In the genomic region with DNA sequence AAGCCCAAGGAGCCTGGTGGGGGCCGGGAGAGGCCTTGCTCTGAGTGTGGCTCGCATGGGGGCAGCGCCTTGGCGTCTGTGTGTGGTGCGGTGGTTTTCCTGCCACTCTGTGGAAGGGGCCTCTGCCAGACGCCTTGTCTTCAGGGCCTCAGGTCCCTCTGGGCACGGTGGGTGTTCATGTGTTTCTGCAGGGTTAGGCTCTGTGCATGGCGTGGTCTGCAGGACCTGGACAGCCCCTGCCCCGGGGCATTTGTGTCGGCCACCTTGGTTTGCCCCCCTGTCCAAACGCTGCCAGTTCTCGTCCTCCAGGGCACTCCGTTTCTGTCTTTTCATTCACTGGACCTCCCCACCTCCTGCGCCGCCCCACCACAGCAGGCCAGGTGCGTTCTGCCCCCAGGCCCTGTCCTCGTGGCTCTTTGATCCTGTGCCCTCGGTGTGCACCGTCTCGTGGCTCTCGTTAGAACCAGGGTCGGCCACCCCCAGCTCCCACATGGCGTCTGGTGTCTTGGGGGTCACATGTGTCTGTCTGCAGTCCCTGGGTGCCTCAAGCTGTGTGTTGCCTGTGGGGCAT, we compare ENCODE assay signal across 13 cellular contexts. TPM values are rescaled to one million over a fixed set of nuclear protein-coding genes. Genes with fewer than 3 reads are reported as not detected.
DNase-seq lines count a peak whose midpoint lies in the region; ATAC-seq and TF ChIP-seq lines count a peak whose summit lies in the region.
"Had no signal": no experiment of that assay in that cellular context is flagged by ENCODE, and none has a peak within 500 bp of the region (broad histone marks: within the 10 kb centered on the region; RNA-seq: fewer than 3 reads in every experiment).

No MANE protein-coding gene starts in this region.

- peaks cover 54% of the 10 kb centered on the region for H3K79me2 ChIP-seq in GM23338 (replicated peaks; ENCODE audit: insufficient read depth)

- peaks cover 99% of the 10 kb centered on the region in 10 experiments for H3K4me1 ChIP-seq in BLaER1 treated with 17β-estradiol and CSF1 and Interleukin-3, amounts not matched to agents 10 nM and 100 nM
- no peaks in the 10 kb centered on the region for H3K4me1 ChIP-seq in GM23338 (ENCODE audit: insufficient read depth)
- H3K4me1 ChIP-seq in mucosa of stomach (ENCODE audit: control insufficient read depth, insufficient read depth, low read length) = peaks cover 42% of the 10 kb centered on the region
- H3K4me1 ChIP-seq in vagina = peaks cover 47% of the 10 kb centered on the region

- peaks cover 30% of the 10 kb centered on the region for H3K36me3 Mint-ChIP-seq in GM23338 (ENCODE audit: low read depth)
- H3K36me3 Mint-ChIP-seq in activated naive CD8-positive, alpha-beta T cell treated with anti-CD3 and anti-CD28 coated beads, Interleukin-2, amount 10 ng/mL, durations not matched to agents 7 days and 5 days = peaks cover 34% of the 10 kb centered on the region

- no peak overlapping the region for H3K4me3 Mint-ChIP-seq in GM23338
- peak overlapping the region; percentile 85 for H3K4me3 Mint-ChIP-seq in activated naive CD8-positive, alpha-beta T cell treated with anti-CD3 and anti-CD28 coated beads, Interleukin-2, amount 10 ng/mL, durations not matched to agents 7 days and 5 days

- POLR2A ChIA-PET in activated naive CD8-positive, alpha-beta T cell treated with anti-CD3 and anti-CD28 coated beads, Interleukin-2, amount 10 ng/mL, durations not matched to agents 7 days and 5 days (lab: Charles Lee) = interaction anchor here (1.2 to 4.5 kb wide), 5 partner anchors 10 to 26 kb away, joined by 3 to 48 read pairs (median 4); no protein-coding TSS in a partner anchor

- no peaks in the 10 kb centered on the region for H3K9me2 ChIP-seq in GM23338 (ENCODE audit: insufficient read depth)

- H3K4me3 ChIP-seq in BLaER1 treated with 17β-estradiol and CSF1 and Interleukin-3, amounts not matched to agents 10 nM and 100 nM = peak overlapping the region; percentile 2 to 59 (median 34); a peak in 14 of 20 replicates
- H3K4me3 ChIP-seq in GM23338 (no peak overlapping the region), mucosa of stomach (ENCODE audit: low read length) (no peak overlapping the region), vagina (no peak overlapping the region)
- H3K4me3 ChIP-seq: adrenal gland, gastrocnemius medialis, SK-N-MC had no signal

- H3K4me1 Mint-ChIP-seq in GM23338 = peaks cover 30% of the 10 kb centered on the region
- peaks cover 68% of the 10 kb centered on the region for H3K4me1 Mint-ChIP-seq in activated naive CD8-positive, alpha-beta T cell treated with anti-CD3 and anti-CD28 coated beads, Interleukin-2, amount 10 ng/mL, durations not matched to agents 7 days and 5 days

- DNase-seq in GM23338 (ENCODE audit: low spot score) (no peak), SKM-1 (lab: John Stamatoyannopoulos, UW; ENCODE audit: unreplicated experiment) (no peak), vagina (ENCODE audit: extremely low spot score in 2 of 2) (no peak), hepatic stellate cell (ENCODE audit: low spot score) (no peak), cardiac septum (ENCODE audit: low spot score) (no peak)
- no peak for DNase-seq in activated naive CD8-positive, alpha-beta T cell treated with anti-CD3 and anti-CD28 coated beads, Interleukin-2, amount 10 ng/mL, durations not matched to agents 7 days and 5 days
- DNase-seq: gastrocnemius medialis, KBM-7 had no signal

- H3K27ac ChIP-seq in BLaER1 treated with 17β-estradiol and CSF1 and Interleukin-3, amounts not matched to agents 10 nM and 100 nM = peak overlapping the region; percentile 59 to 95 (median 78); a peak in 21 of 22 replicates
- H3K27ac ChIP-seq in GM23338 (ENCODE audit: low read depth) (no peak overlapping the region), vagina (no peak overlapping the region)
- H3K27ac ChIP-seq: SK-N-MC had no signal

- peaks cover 0 to 6% (median 0%) of the 10 kb centered on the region in 11 experiments; a peak in 1 of 22 replicates for H3K36me3 ChIP-seq in BLaER1 treated with 17β-estradiol and CSF1 and Interleukin-3, amounts not matched to agents 10 nM and 100 nM
- H3K36me3 ChIP-seq in GM23338 (ENCODE audit: insufficient read depth) (no peaks in the 10 kb centered on the region), mucosa of stomach (ENCODE audit: control insufficient read depth, insufficient read depth, low read length) (no peaks in the 10 kb centered on the region), vagina (no peaks in the 10 kb centered on the region)
- H3K36me3 ChIP-seq: adrenal gland, gastrocnemius medialis had no signal

- intact Hi-C loops in vagina (cut with DNase I) = no loop called here
- intact Hi-C loops in cardiac septum (cut with DNase I) = no loop called here

- H3F3A ChIP-seq in GM23338 (replicated peaks; ENCODE audit: low read depth) = 0 out of 2 replicates have a peak, but pooled peaks cover 4% of the 10 kb centered on the region

- H3K9me3 Mint-ChIP-seq in GM23338 = no peaks in the 10 kb centered on the region
- H3K9me3 Mint-ChIP-seq in activated naive CD8-positive, alpha-beta T cell treated with anti-CD3 and anti-CD28 coated beads, Interleukin-2, amount 10 ng/mL, durations not matched to agents 7 days and 5 days = no peaks in the 10 kb centered on the region

- no peaks in the 10 kb centered on the region for H3K9me3 ChIP-seq in BLaER1 treated with 17β-estradiol and CSF1 and Interleukin-3, amounts not matched to agents 10 nM and 100 nM (replicated peaks in 1 of 11)
- no peaks in the 10 kb centered on the region for H3K9me3 ChIP-seq in mucosa of stomach (ENCODE audit: control insufficient read depth, low read length)
- H3K9me3 ChIP-seq in vagina = no peaks in the 10 kb centered on the region
- H3K9me3 ChIP-seq: adrenal gland, gastrocnemius medialis had no signal

- TF ChIP-seq CTCF in GM23338 (conservative IDR thresholded peaks at IDR 0.05; ENCODE audit: low read depth in 2 of 2) (no peak), vagina (IDR thresholded peaks at IDR 0.05) (no peak)

- H3K9ac ChIP-seq in BLaER1 treated with 17β-estradiol and CSF1 and Interleukin-3, amounts not matched to agents 10 nM and 100 nM = peak overlapping the region; percentile 32 to 86 (median 70); a peak in 20 of 22 replicates
- H3K9ac ChIP-seq in mucosa of stomach (ENCODE audit: low read length) = peak overlapping the region; percentile 57

- peaks cover 0 to 8% (median 0%) of the 10 kb centered on the region in 11 experiments; a peak in 3 of 22 replicates for H3K27me3 ChIP-seq in BLaER1 treated with 17β-estradiol and CSF1 and Interleukin-3, amounts not matched to agents 10 nM and 100 nM
- H3K27me3 ChIP-seq in GM23338 (ENCODE audit: insufficient read depth) (no peaks in the 10 kb centered on the region), mucosa of stomach (ENCODE audit: control insufficient read depth, insufficient read depth, low read length) (no peaks in the 10 kb centered on the region), vagina (no peaks in the 10 kb centered on the region)
- H3K27me3 ChIP-seq: adrenal gland, gastrocnemius medialis had no signal

- peaks cover 3% of the 10 kb centered on the region for H3K27me3 Mint-ChIP-seq in GM23338 (ENCODE audit: insufficient read depth, low read depth, poor library complexity)
- no peaks in the 10 kb centered on the region for H3K27me3 Mint-ChIP-seq in activated naive CD8-positive, alpha-beta T cell treated with anti-CD3 and anti-CD28 coated beads, Interleukin-2, amount 10 ng/mL, durations not matched to agents 7 days and 5 days

- peak overlapping the region; percentile 91 to 100 (median 98) for H3K4me2 ChIP-seq in BLaER1 treated with 17β-estradiol and CSF1 and Interleukin-3, amounts not matched to agents 10 nM and 100 nM
- H3K4me2 ChIP-seq in GM23338 = no peak overlapping the region

- no peak overlapping the region for H2AFZ ChIP-seq in GM23338

- peaks cover 0 to 96% (median 24%) of the 10 kb centered on the region in 11 experiments; a peak in 13 of 22 replicates for H4K20me1 ChIP-seq in BLaER1 treated with 17β-estradiol and CSF1 and Interleukin-3, amounts not matched to agents 10 nM and 100 nM
- H4K20me1 ChIP-seq in GM23338 (replicated peaks; ENCODE audit: insufficient read depth) = peaks cover 7% of the 10 kb centered on the region

- no peak for TF ChIP-seq POLR2A in vagina (IDR thresholded peaks at IDR 0.05)

- peak overlapping the region; percentile 77; the same call in 1 of the 2 replicates for H3K27ac Mint-ChIP-seq in GM23338
- peak overlapping the region; percentile 93 for H3K27ac Mint-ChIP-seq in activated naive CD8-positive, alpha-beta T cell treated with anti-CD3 and anti-CD28 coated beads, Interleukin-2, amount 10 ng/mL, durations not matched to agents 7 days and 5 days

- no peak for ATAC-seq in GM23338
- no peak for ATAC-seq in activated naive CD8-positive, alpha-beta T cell treated with anti-CD3 and anti-CD28 coated beads, Interleukin-2, amount 10 ng/mL, durations not matched to agents 7 days and 5 days (ENCODE audit: low read depth)
- ATAC-seq: gastrocnemius medialis had no signal

TF ChIP-seq in GM23338, 12 proteins besides CTCF, POLR2A, EP300 and RAD21 (continues in another document):
- TF ChIP-seq NANOG (IDR thresholded peaks at IDR 0.05; ENCODE audit: borderline replicate concordance) (no peak), EZH2phosphoT487 (IDR thresholded peaks at IDR 0.05; ENCODE audit: unreplicated experiment) (no peak), ZNF331 (CRISPR knock-in tag; IDR thresholded peaks at IDR 0.05; ENCODE audit: low read depth) (no peak), POLR2AphosphoS5 (IDR thresholded peaks at IDR 0.05; ENCODE audit: low read depth) (no peak), EZH2 (IDR thresholded peaks at IDR 0.05; ENCODE audit: low read depth, unreplicated experiment) (no peak)

RNA-seq across cellular contexts. Expression of a gene that starts 43.7 kb away (rescaled TPM):
- 0.17 TPM in 1 of 2 replicates, not detected in the other for total RNA-seq in GM23338 (2014; rRNA removed; shearing (Covaris generic))
- polyA plus RNA-seq in GM23338 (2016; fragmentation: Nextera tagmentation; extraction: Ambion mirVana) = 0.13 and 0.19 TPM in 2 replicates
- total RNA-seq in activated naive CD8-positive, alpha-beta T cell treated with anti-CD3 and anti-CD28 coated beads, Interleukin-2, amount 10 ng/mL, durations not matched to agents 7 days and 5 days = not detected
- total RNA-seq in vagina (83.0 TPM), cardiac septum (not detected)
- total RNA-seq: omental fat pad had no signal

Comparison
In these comparisons a context has a peak if more than half of its experiments do, and no peak if none do; other contexts are left out.
1. H3K27ac ChIP-seq: peak in BLaER1 treated with 17β-estradiol and CSF1 and Interleukin-3, amounts not matched to agents 10 nM and 100 nM (11 of 11); none in GM23338 (single experiment) and vagina (single experiment).
2. H3K4me3 ChIP-seq: peak in BLaER1 treated with 17β-estradiol and CSF1 and Interleukin-3, amounts not matched to agents 10 nM and 100 nM (10 of 10); none in GM23338 (single experiment), mucosa of stomach (single experiment) and vagina (0 of 2).
3. RNA of a gene that starts 43.7 kb away (total RNA-seq): 83.0 TPM in vagina (single experiment); 0.17 TPM in GM23338, not detected in cardiac septum (single experiment) and not detected in activated naive CD8-positive, alpha-beta T cell treated with anti-CD3 and anti-CD28 coated beads, Interleukin-2, amount 10 ng/mL, durations not matched to agents 7 days and 5 days; every median in the first group is over 10 times any median in the second.